ENCODE assay signal across 18 cellular contexts in the genomic region with DNA sequence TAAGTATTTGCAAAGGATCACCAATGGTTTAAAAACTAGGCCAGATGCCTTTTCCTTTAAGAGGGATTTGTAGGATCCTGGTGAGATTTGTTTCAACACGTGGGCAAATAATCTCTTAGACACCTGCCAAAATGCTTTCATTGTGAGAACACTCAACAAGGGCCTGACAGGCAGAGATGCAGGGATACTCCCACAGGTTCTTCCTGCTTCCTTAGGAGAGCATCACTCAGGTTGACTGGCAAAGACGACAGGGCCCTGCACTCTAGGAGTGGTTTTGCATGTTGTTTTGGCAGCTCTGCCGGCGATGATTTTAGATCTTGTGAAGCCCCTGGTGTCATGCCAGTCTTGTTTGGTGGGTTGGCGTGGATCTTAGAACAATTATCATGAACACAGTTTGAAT.
A peak's percentile ranks its signal among the peaks of the same experiment; 100 is the strongest.
DNase-seq lines count a peak whose midpoint lies in the region; ATAC-seq, FAIRE-seq and TF ChIP-seq lines count a peak whose summit lies in the region.
"Had no signal": no experiment of that assay in that cellular context is flagged by ENCODE, and none has a peak within 500 bp of the region (broad histone marks: within the 10 kb centered on the region; RNA-seq: fewer than 3 reads in every experiment).

No MANE protein-coding gene starts in this region.

- no peaks in the 10 kb centered on the region for H3K4me1 ChIP-seq in SJCRH30
- H3K4me1 ChIP-seq: parathyroid adenoma had no signal

- H3K9ac ChIP-seq in neural cell (ENCODE audit: low read length) = no peak overlapping the region
- H3K9ac ChIP-seq: parathyroid adenoma had no signal

- ATAC-seq in GM21825 (IDR thresholded peaks at IDR 0.05; ENCODE audit: unreplicated experiment) = no peak
- ATAC-seq: activated CD8-positive, alpha-beta memory T cell treated with anti-CD3 and anti-CD28 coated beads, Interleukin-2, amount 10 ng/mL, durations not matched to agents 7 days and 5 days; GM12878 had no signal

- no peak overlapping the region for H3K27ac ChIP-seq in neural cell (ENCODE audit: low read length)
- no peak overlapping the region for H3K27ac ChIP-seq in SJCRH30
- H3K27ac ChIP-seq: parathyroid adenoma had no signal

- TF ChIP-seq CTCF in D721Med (IDR thresholded peaks at IDR 0.05; ENCODE audit: insufficient read depth, missing control alignments) = no peak
- TF ChIP-seq CTCF in neural cell (IDR thresholded peaks at IDR 0.05; ENCODE audit: poor library complexity, severe bottlenecking) = no peak

- H3K36me3 ChIP-seq in neural cell (ENCODE audit: insufficient read depth, low read length) = no peaks in the 10 kb centered on the region
- H3K36me3 ChIP-seq in SJCRH30 = no peaks in the 10 kb centered on the region

- H3K79me2 ChIP-seq in neural cell (replicated peaks; ENCODE audit: insufficient read depth, low read length) = no peaks in the 10 kb centered on the region
- H3K79me2 ChIP-seq: parathyroid adenoma had no signal

- peak; percentile 95 for FAIRE-seq in D721Med (lab: Jason Lieb, UNC)
- FAIRE-seq: GM12878, H54 had no signal

- H3K27me3 ChIP-seq in neural cell (ENCODE audit: insufficient read depth, low read depth, low read length) (no peaks in the 10 kb centered on the region), SJCRH30 (no peaks in the 10 kb centered on the region)
- H3K27me3 ChIP-seq: esophagus squamous epithelium had no signal

- H4K20me1 ChIP-seq in neural cell (ENCODE audit: insufficient read depth) = no peaks in the 10 kb centered on the region

- peak; percentile 19 for DNase-seq in D721Med (ENCODE audit: insufficient read length, low spot score)
- DNase-seq in NCI-H2029 treated with DMSO at 0.1 percent for 48 hours (lab: John Stamatoyannopoulos, UW) = peak; percentile 91
- peak; percentile 46 for DNase-seq in amniotic epithelial cell (ENCODE audit: low read depth)
- DNase-seq in cerebellar nuclear complex (lab: John Stamatoyannopoulos, UW) = no peak
- DNase-seq in SJCRH30 = no peak
- DNase-seq in NCI-H2171 (lab: John Stamatoyannopoulos, UW) = no peak
- DNase-seq: activated CD4-positive, CD25-positive, alpha-beta regulatory T cell treated with anti-CD3 and anti-CD28 coated beads, Interleukin-2, amount 50 U/mL, for 72 hours; activated CD8-positive, alpha-beta memory T cell treated with anti-CD3 and anti-CD28 coated beads, Interleukin-2, amount 10 ng/mL, durations not matched to agents 7 days and 5 days; activated gamma-delta T cell treated with Interleukin-2 at 50 U/mL for 16 hours; dermis blood vessel endothelial cell; esophagus squamous epithelium; NCI-H774; Right ventricle myocardium superior had no signal

- TF ChIP-seq EP300 in neural cell (conservative IDR thresholded peaks at IDR 0.05; ENCODE audit: poor library complexity, severe bottlenecking) = peak; percentile 51

- no peak overlapping the region for H3K4me3 ChIP-seq in neural cell (ENCODE audit: low read length)
- H3K4me3 ChIP-seq in SJCRH30 = no peak overlapping the region
- H3K4me3 ChIP-seq: esophagus squamous epithelium, GM12878 had no signal

- no peaks in the 10 kb centered on the region for H3F3A ChIP-seq in neural cell (ENCODE audit: insufficient read depth, low read length, poor library complexity, severe bottlenecking)

- H3K4me2 ChIP-seq in neural cell (ENCODE audit: low read length) = no peak overlapping the region

- H3K9me2 ChIP-seq in neural cell (ENCODE audit: insufficient read depth, low read length) = no peaks in the 10 kb centered on the region

- no peak overlapping the region for H2AFZ ChIP-seq in neural cell (ENCODE audit: low read depth, low read length)
- H2AFZ ChIP-seq: parathyroid adenoma had no signal

- H3K9me3 ChIP-seq in neural cell (ENCODE audit: low read length) = no peaks in the 10 kb centered on the region
- no peaks in the 10 kb centered on the region for H3K9me3 ChIP-seq in SJCRH30 (replicated peaks)
- H3K9me3 ChIP-seq: esophagus squamous epithelium had no signal

- no peak for TF ChIP-seq RAD21 in neural cell (conservative IDR thresholded peaks at IDR 0.05)

TF ChIP-seq in neural cell, 6 proteins besides CTCF, POLR2A, EP300 and RAD21:
- TF ChIP-seq SMC3 (conservative IDR thresholded peaks at IDR 0.05; ENCODE audit: poor library complexity) (no peak), POLR2AphosphoS5 (IDR thresholded peaks at IDR 0.05) (no peak), TAF1 (IDR thresholded peaks at IDR 0.05; ENCODE audit: low read depth) (no peak), EZH2 (IDR thresholded peaks at IDR 0.05; ENCODE audit: borderline replicate concordance, insufficient read depth, low read length, poor library complexity, severe bottlenecking) (no peak), MXI1 (conservative IDR thresholded peaks at IDR 0.05; ENCODE audit: poor library complexity, severe bottlenecking) (no peak)
- TF ChIP-seq, protein P1, sequence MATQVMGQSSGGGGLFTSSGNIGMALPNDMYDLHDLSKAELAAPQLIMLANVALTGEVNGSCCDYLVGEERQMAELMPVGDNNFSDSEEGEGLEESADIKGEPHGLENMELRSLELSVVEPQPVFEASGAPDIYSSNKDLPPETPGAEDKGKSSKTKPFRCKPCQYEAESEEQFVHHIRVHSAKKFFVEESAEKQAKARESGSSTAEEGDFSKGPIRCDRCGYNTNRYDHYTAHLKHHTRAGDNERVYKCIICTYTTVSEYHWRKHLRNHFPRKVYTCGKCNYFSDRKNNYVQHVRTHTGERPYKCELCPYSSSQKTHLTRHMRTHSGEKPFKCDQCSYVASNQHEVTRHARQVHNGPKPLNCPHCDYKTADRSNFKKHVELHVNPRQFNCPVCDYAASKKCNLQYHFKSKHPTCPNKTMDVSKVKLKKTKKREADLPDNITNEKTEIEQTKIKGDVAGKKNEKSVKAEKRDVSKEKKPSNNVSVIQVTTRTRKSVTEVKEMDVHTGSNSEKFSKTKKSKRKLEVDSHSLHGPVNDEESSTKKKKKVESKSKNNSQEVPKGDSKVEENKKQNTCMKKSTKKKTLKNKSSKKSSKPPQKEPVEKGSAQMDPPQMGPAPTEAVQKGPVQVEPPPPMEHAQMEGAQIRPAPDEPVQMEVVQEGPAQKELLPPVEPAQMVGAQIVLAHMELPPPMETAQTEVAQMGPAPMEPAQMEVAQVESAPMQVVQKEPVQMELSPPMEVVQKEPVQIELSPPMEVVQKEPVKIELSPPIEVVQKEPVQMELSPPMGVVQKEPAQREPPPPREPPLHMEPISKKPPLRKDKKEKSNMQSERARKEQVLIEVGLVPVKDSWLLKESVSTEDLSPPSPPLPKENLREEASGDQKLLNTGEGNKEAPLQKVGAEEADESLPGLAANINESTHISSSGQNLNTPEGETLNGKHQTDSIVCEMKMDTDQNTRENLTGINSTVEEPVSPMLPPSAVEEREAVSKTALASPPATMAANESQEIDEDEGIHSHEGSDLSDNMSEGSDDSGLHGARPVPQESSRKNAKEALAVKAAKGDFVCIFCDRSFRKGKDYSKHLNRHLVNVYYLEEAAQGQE (IDR thresholded peaks at IDR 0.05; ENCODE audit: borderline replicate concordance) = no peak

Comparison
In these comparisons a context has a peak if more than half of its experiments do, and no peak if none do; other contexts are left out.
1. DNase-seq: peak in D721Med (single experiment), NCI-H2029 treated with DMSO at 0.1 percent for 48 hours (single experiment) and amniotic epithelial cell (single experiment); none in cerebellar nuclear complex (0 of 2), SJCRH30 (0 of 2) and NCI-H2171 (single experiment).